ENCODE assay signal across 8 cellular contexts in the genomic region with DNA sequence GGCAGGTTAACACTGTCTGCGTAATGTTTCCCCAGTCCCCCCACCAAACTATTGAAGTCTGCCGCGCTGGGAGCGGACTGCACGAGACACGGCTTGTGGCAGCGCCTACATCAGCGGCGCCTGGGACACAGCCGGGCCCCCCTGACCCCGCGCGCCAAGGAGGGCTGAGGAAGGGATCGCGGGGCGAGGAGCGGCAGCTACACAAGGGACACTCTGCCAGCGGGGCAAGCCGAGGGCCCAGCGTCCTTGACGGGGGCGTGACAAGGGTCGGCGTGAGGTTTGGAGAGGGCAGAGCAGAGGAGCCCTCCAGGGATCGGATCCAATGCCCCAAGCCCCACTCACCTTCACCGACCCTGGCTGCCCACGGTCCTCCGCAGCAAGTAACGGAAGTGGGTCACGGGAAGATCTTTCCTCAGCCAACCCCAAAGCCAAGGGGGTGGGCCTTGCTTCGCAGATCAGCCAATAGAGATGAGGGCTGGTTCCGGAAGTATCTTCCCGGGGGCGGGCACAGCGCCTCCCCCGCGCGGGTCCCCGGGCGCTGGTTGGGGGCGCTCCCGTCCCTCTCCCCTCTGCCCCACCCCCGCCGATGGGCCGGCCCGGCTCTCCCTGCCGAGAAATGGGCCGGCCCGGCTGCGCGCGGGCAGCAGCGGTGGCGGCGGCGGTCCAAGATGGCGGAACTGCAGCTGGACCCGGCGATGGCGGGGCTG. TPM values are rescaled to one million over a fixed set of nuclear protein-coding genes. Genes with fewer than 3 reads are reported as not detected.
DNase-seq lines count a peak whose midpoint lies in the region; ATAC-seq, FAIRE-seq and TF ChIP-seq lines count a peak whose summit lies in the region.

TSS of gene ATP5PD (minus strand) at position 387 of the 707 bp plus-strand sequence. CDS start 4,319 bp downstream, outside the sequence.
TSS of gene KCTD2 (plus strand) at position 643 of the 707 bp plus-strand sequence. CDS start at position 669, 26 bp downstream.

- H3K27me3 ChIP-seq in OCI-LY3 (ENCODE audit: low read depth, low read length) (no peaks in the 10 kb centered on the region), endothelial cell of umbilical vein (ENCODE audit: control insufficient read depth in 2 of 2, insufficient read depth in 2 of 2, low read length in 2 of 2) (no peaks in the 10 kb centered on the region)

- peak within 1 kb of the TSS; percentile 55 for H3K27ac ChIP-seq in OCI-LY3 (ENCODE audit: low read length)
- H3K27ac ChIP-seq in endothelial cell of umbilical vein (ENCODE audit: insufficient read depth, low read depth, low read length): peak within 1 kb of the TSS; percentile 19

- TF ChIP-seq CTCF in OCI-LY3 (IDR thresholded peaks at IDR 0.05; ENCODE audit: low read depth, low read length) (no peak), endothelial cell of umbilical vein (IDR thresholded peaks at IDR 0.05; ENCODE audit: extremely low read depth in 1 of 2, insufficient read depth in 1 of 2, low read depth in 1 of 2, low read length in 2 of 2) (no peak)

- H2AFZ ChIP-seq in OCI-LY3 (ENCODE audit: low read depth, low read length) (0 out of 2 replicates have a peak within 1 kb of the TSS, but pooled peaks have one; percentile 62), endothelial cell of umbilical vein (ENCODE audit: low read depth, low read length) (peak within 1 kb of the TSS; percentile 74)

- H3K4me3 ChIP-seq in OCI-LY3 (ENCODE audit: low read length) (peak within 1 kb of the TSS; percentile 90), endothelial cell of umbilical vein (replicated peaks in 1 of 3; ENCODE audit: insufficient read depth in 1 of 3, low read depth in 1 of 3, low read length in 3 of 3) (peak within 1 kb of the TSS; percentile 58 to 93 (median 67))

- POLR2A ChIA-PET in endothelial cell of umbilical vein (lab: Charles Lee): no interaction called here

- H3K79me2 ChIP-seq in OCI-LY3 (ENCODE audit: low read length): peaks cover 17% of the 10 kb centered on the region
- H3K79me2 ChIP-seq in endothelial cell of umbilical vein (ENCODE audit: control insufficient read depth, insufficient read depth, low read length): peaks cover 8% of the 10 kb centered on the region

- peak within 1 kb of the TSS; percentile 99 for H3K4me2 ChIP-seq in OCI-LY3 (ENCODE audit: low read length)
- peak within 1 kb of the TSS; percentile 59 for H3K4me2 ChIP-seq in endothelial cell of umbilical vein (ENCODE audit: insufficient read depth, low read length)

- FAIRE-seq in endothelial cell of umbilical vein (lab: Jason Lieb, UNC): peak; percentile 96

- H3K9me3 ChIP-seq in OCI-LY3 (ENCODE audit: insufficient read depth, low read length) (no peaks in the 10 kb centered on the region), endothelial cell of umbilical vein (replicated peaks; ENCODE audit: control insufficient read depth, insufficient read depth, low read length) (no peaks in the 10 kb centered on the region)

- peak; percentile 86 for ATAC-seq in GM21515 (IDR thresholded peaks at IDR 0.05; ENCODE audit: unreplicated experiment)

- H4K20me1 ChIP-seq in OCI-LY3 (ENCODE audit: insufficient read depth, low read length) (no peaks in the 10 kb centered on the region), endothelial cell of umbilical vein (replicated peaks; ENCODE audit: control insufficient read depth, extremely low read depth, insufficient read depth, low read length) (no peaks in the 10 kb centered on the region)

- dilution Hi-C loops in endothelial cell of umbilical vein (cut with MboI; ENCODE audit: extremely low pct_ligation_motif_present, low sequenced_read_pairs): no loop called here

- H3K9ac ChIP-seq in OCI-LY3 (ENCODE audit: low read length) (peak within 1 kb of the TSS; percentile 85), endothelial cell of umbilical vein (replicated peaks; ENCODE audit: extremely low read depth, insufficient read depth, low read length) (peak within 1 kb of the TSS; percentile 65)

- no peaks in the 10 kb centered on the region for H3K9me1 ChIP-seq in endothelial cell of umbilical vein (replicated peaks; ENCODE audit: control insufficient read depth, extremely low read depth, insufficient read depth, low read length)

- intact Hi-C loops in endothelial cell of umbilical vein (cut with micrococcal nuclease): loop anchor here (1.0 to 10.0 kb wide), 7 partner anchors 11 to 468 kb away; partner anchors contain the start of genes ARMC7, CASKIN2, SLC16A5 and SUMO2

- TF ChIP-seq POLR2A in endothelial cell of umbilical vein (IDR thresholded peaks at IDR 0.05; ENCODE audit: low read depth, low read length): peak; percentile 93

- CTCF ChIA-PET in endothelial cell of umbilical vein (lab: Charles Lee): interaction anchor here (0.6 to 1.5 kb wide), 6 partner anchors 10 to 155 kb away, joined by 3 to 9 read pairs (median 3); no protein-coding TSS in a partner anchor

- peaks cover 7% of the 10 kb centered on the region for H3K36me3 ChIP-seq in OCI-LY3 (replicated peaks; ENCODE audit: low read depth, low read length)
- peaks cover under 1 to 6% of the 10 kb centered on the region in 2 experiments for H3K36me3 ChIP-seq in endothelial cell of umbilical vein (ENCODE audit: control insufficient read depth in 2 of 2, extremely low read depth in 1 of 2, insufficient read depth in 2 of 2, low read length in 2 of 2)

- BruUV-seq in endothelial cell of umbilical vein (replicated peaks; lab: Mats Ljungman, UMichigan): TSS peak; percentile 71

- peaks cover 19% of the 10 kb centered on the region for H3K4me1 ChIP-seq in OCI-LY3 (ENCODE audit: low read length)
- peaks cover 13% of the 10 kb centered on the region for H3K4me1 ChIP-seq in endothelial cell of umbilical vein (ENCODE audit: control insufficient read depth, extremely low read depth, insufficient read depth, low read length)

- DNase-seq in D341Med (ENCODE audit: low spot score) (peak; percentile 99), HuH-7 (ENCODE audit: low spot score) (peak; percentile 99), activated T-cell treated with anti-CD3 and anti-CD28 coated beads for 1 hour (ENCODE audit: low read depth) (peak; percentile 87), endothelial cell of umbilical vein (ENCODE audit: low read depth, low spot score) (peak; percentile 98), middle frontal gyrus (ENCODE audit: extremely low spot score, low spot score) (peak; percentile 86)
- peak; percentile 92 to 97 for DNase-seq in stimulated activated CD8-positive, alpha-beta memory T cell treated with anti-CD3 and anti-CD28 coated beads, Interleukin-2, amount 100 ng/mL, for 48 hours (ENCODE audit: low read depth in 2 of 2)

TF ChIP-seq in endothelial cell of umbilical vein, 7 proteins besides CTCF, POLR2A, EP300 and RAD21:
- TF ChIP-seq, protein P1, sequence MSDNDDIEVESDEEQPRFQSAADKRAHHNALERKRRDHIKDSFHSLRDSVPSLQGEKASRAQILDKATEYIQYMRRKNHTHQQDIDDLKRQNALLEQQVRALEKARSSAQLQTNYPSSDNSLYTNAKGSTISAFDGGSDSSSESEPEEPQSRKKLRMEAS (IDR thresholded peaks at IDR 0.05; ENCODE audit: insufficient read depth, insufficient read length): peak; percentile 23
- TF ChIP-seq JUN (IDR thresholded peaks at IDR 0.05; ENCODE audit: borderline replicate concordance, insufficient read depth, insufficient read length, low read depth): no peak
- no peak for TF ChIP-seq FOS (IDR thresholded peaks at IDR 0.05; ENCODE audit: borderline replicate concordance, insufficient read depth, low read length)
- peak; percentile 89 for TF ChIP-seq POLR2AphosphoS5 (IDR thresholded peaks at IDR 0.05; ENCODE audit: insufficient read depth, low read depth, low read length)

RNA-seq across cellular contexts. Expression of gene ATP5PD, which starts in this region (rescaled TPM):
- 200 and 202 TPM in 2 replicates for total RNA-seq in endothelial cell of umbilical vein
- polyA plus RNA-seq in endothelial cell of umbilical vein: 176 and 182 TPM in 2 replicates
- polyA plus RNA-seq in endothelial cell of umbilical vein (2011; cell fraction: cytosol; rRNA removed): 231 and 268 TPM in 2 replicates
- 76.5 and 82.1 TPM in 2 replicates for polyA plus RNA-seq in endothelial cell of umbilical vein (2011; cell fraction: nucleus; rRNA removed)
- polyA plus RNA-seq in endothelial cell of umbilical vein (2012): 350 and 390 TPM in 2 replicates
- polyA minus RNA-seq in endothelial cell of umbilical vein: 112 and 155 TPM in 2 replicates
- polyA minus RNA-seq in endothelial cell of umbilical vein (2011; cell fraction: cytosol; rRNA and poly(A)+ RNA removed): 118 TPM
- polyA minus RNA-seq in endothelial cell of umbilical vein (2011; cell fraction: nucleus; rRNA and poly(A)+ RNA removed): 17.8 and 22.8 TPM in 2 replicates

RNA-seq across cellular contexts. Expression of gene KCTD2, which starts in this region (rescaled TPM):
- total RNA-seq in endothelial cell of umbilical vein: 20.6 and 23.2 TPM in 2 replicates
- 24.3 and 24.8 TPM in 2 replicates for polyA plus RNA-seq in endothelial cell of umbilical vein
- 27.6 and 29.2 TPM in 2 replicates for polyA plus RNA-seq in endothelial cell of umbilical vein (2011; cell fraction: cytosol; rRNA removed)
- polyA plus RNA-seq in endothelial cell of umbilical vein (2011; cell fraction: nucleus; rRNA removed): 19.9 and 20.6 TPM in 2 replicates
- polyA plus RNA-seq in endothelial cell of umbilical vein (2012): 16.8 and 18.1 TPM in 2 replicates
- polyA minus RNA-seq in endothelial cell of umbilical vein: 21.9 and 24.0 TPM in 2 replicates
- 10.5 TPM for polyA minus RNA-seq in endothelial cell of umbilical vein (2011; cell fraction: cytosol; rRNA and poly(A)+ RNA removed)
- 6.7 and 7.8 TPM in 2 replicates for polyA minus RNA-seq in endothelial cell of umbilical vein (2011; cell fraction: nucleus; rRNA and poly(A)+ RNA removed)

Comparison
In these comparisons a context has a peak if more than half of its experiments do, and no peak if none do; other contexts are left out.
1. Peak in every context shown above with its lines: DNase-seq, ATAC-seq, H3K4me3 ChIP-seq and H3K27ac ChIP-seq.